27 cellular contexts compared by ENCODE assay signal in genomic region chr1:157399343-157399983, GRCh38.
DNase-seq lines count a peak whose midpoint lies in the region; ATAC-seq and TF ChIP-seq lines count a peak whose summit lies in the region.
"Had no signal": no experiment of that assay in that cellular context is flagged by ENCODE, and none has a peak within 500 bp of the region (broad histone marks: within the 10 kb centered on the region; RNA-seq: fewer than 3 reads in every experiment).

No MANE protein-coding gene starts in this region.

- H3K4me1 Mint-ChIP-seq in immature natural killer cell: peaks cover 58 to 60% of the 10 kb centered on the region in 2 donors

- no peak overlapping the region for H3K27ac ChIP-seq in body of pancreas
- H3K27ac ChIP-seq: C4-2B, pancreas, RWPE1 had no signal

- no peaks in the 10 kb centered on the region for H3K27me3 ChIP-seq in body of pancreas

- H3K36me3 Mint-ChIP-seq in immature natural killer cell: no peaks in the 10 kb centered on the region

- no peaks in the 10 kb centered on the region for H3K4me1 ChIP-seq in body of pancreas
- H3K4me1 ChIP-seq: pancreas had no signal

- DNase-seq in immature natural killer cell (peak in 1 of 3 donors; percentile 5), AG08396 (ENCODE audit: low spot score) (no peak), HT-29 (ENCODE audit: low spot score) (no peak), body of pancreas (no peak)
- no peak for DNase-seq in activated CD4-positive, CD25-positive, alpha-beta regulatory T cell treated with anti-CD3 and anti-CD28 coated beads, Interleukin-2, amount 50 U/mL, for 72 hours
- DNase-seq: activated CD8-positive, alpha-beta T cell treated with anti-CD3 and anti-CD28 coated beads, Interleukin-2, amount 10 ng/mL, durations not matched to agents 7 days and 5 days; activated naive CD4-positive, alpha-beta T cell; activated T-cell treated with anti-CD3 and anti-CD28 coated beads, Interleukin-2, amount 50 U/mL, for 1 hour; anterior cingulate cortex; central memory CD4-positive, alpha-beta T cell; HFFc6; hypothalamus; Karpas-422; kidney; NCI-H1105 treated with DMSO at 0.1 percent for 48 hours; NCI-H2107; NCI-H524; pancreas; right cardiac atrium; substantia nigra; T1000 had no signal

- TF ChIP-seq POLR2A in body of pancreas (IDR thresholded peaks at IDR 0.05): no peak

- H3K9me3 ChIP-seq in body of pancreas: no peaks in the 10 kb centered on the region
- H3K9me3 ChIP-seq: pancreas had no signal

- no peak overlapping the region for H3K4me3 ChIP-seq in body of pancreas
- H3K4me3 ChIP-seq: lung, pancreas had no signal

- peaks cover 0 to 6% (median 2%) of the 10 kb centered on the region in 3 donors for H3K27me3 Mint-ChIP-seq in immature natural killer cell (ENCODE audit: low read depth in 3 of 3)

- ATAC-seq in GM18511 (IDR thresholded peaks at IDR 0.05; ENCODE audit: unreplicated experiment) (peak; percentile 26), GM19455 (IDR thresholded peaks at IDR 0.05; ENCODE audit: unreplicated experiment) (peak; percentile 6), HG03442 (IDR thresholded peaks at IDR 0.05; ENCODE audit: unreplicated experiment) (peak; percentile 3), body of pancreas (no peak)
- ATAC-seq: activated CD8-positive, alpha-beta T cell treated with anti-CD3 and anti-CD28 coated beads, Interleukin-2, amount 10 ng/mL, durations not matched to agents 7 days and 5 days; right cardiac atrium had no signal

- intact Hi-C loops in body of pancreas (cut with DNase I): no loop called here

- H3K36me3 ChIP-seq in body of pancreas (replicated peaks in 1 of 2; ENCODE audit: insufficient read depth in 1 of 2, low read depth in 2 of 2): no peaks in the 10 kb centered on the region
- H3K36me3 ChIP-seq: pancreas had no signal

- 53 to 86% methylated on average over 2 to 3 of the region's 3 CpGs for WGBS in body of pancreas, 2 donors

- H3K4me3 Mint-ChIP-seq in immature natural killer cell: peak overlapping the region; percentile 67 to 88 (median 80)
- H3K4me3 Mint-ChIP-seq: activated CD8-positive, alpha-beta T cell treated with anti-CD3 and anti-CD28 coated beads, Interleukin-2, amount 10 ng/mL, durations not matched to agents 7 days and 5 days; HFFc6 had no signal

- TF ChIP-seq CTCF in body of pancreas (IDR thresholded peaks at IDR 0.05): no peak

- peak overlapping the region; percentile 61 to 98 (median 84) for H3K27ac Mint-ChIP-seq in immature natural killer cell
- H3K27ac Mint-ChIP-seq: activated CD8-positive, alpha-beta T cell treated with anti-CD3 and anti-CD28 coated beads, Interleukin-2, amount 10 ng/mL, durations not matched to agents 7 days and 5 days; HFFc6 had no signal

- no peaks in the 10 kb centered on the region for H3K9me3 Mint-ChIP-seq in immature natural killer cell
- H3K9me3 Mint-ChIP-seq: HFFc6 had no signal
